ENCODE assay signal across 17 cellular contexts in genomic region chr3:187735383-187735782, GRCh38. TPM values are rescaled to one million over a fixed set of nuclear protein-coding genes. Genes with fewer than 3 reads are reported as not detected.
DNase-seq lines count a peak whose midpoint lies in the region; ATAC-seq lines count a peak whose summit lies in the region.
"Had no signal": no experiment of that assay in that cellular context is flagged by ENCODE, and none has a peak within 500 bp of the region (broad histone marks: within the 10 kb centered on the region; RNA-seq: fewer than 3 reads in every experiment).

No MANE protein-coding gene starts in this region.

- CTCF ChIA-PET in CD4-positive, alpha-beta memory T cell (lab: Charles Lee; ENCODE audit: partially characterized antibody), result interaction anchor here (1.0 to 12.2 kb wide), 4 partner anchors 8 to 1221 kb away, joined by 3 to 729 read pairs (median 5); no protein-coding TSS in a partner anchor

- H3K27ac Mint-ChIP-seq in CD4-positive, alpha-beta memory T cell, result peak overlapping the region in 5 of 7 donors; percentile 28 to 99 (median 52)
- H3K27ac Mint-ChIP-seq in activated T-helper 17 cell treated with anti-CD3 and anti-CD28 coated beads, Interleukin-2, amount 50 U/mL, for 72 hours, result peak overlapping the region; percentile 100
- peak overlapping the region; percentile 47 for H3K27ac Mint-ChIP-seq in stimulated activated naive B cell treated with anti-CD40 and anti-IgM and Interleukin-4, amounts not matched to agents 10 μg/mL and 1 μg/mL and 100 μg/mL, for 72 hours
- H3K27ac Mint-ChIP-seq: activated B cell treated with CpG ODN at 0.5 μM for 24 hours had no signal

- no peaks in the 10 kb centered on the region for H3K9me3 ChIP-seq in CD4-positive, alpha-beta memory T cell (ENCODE audit: control insufficient read depth in 1 of 2, low read length in 2 of 2)
- no peaks in the 10 kb centered on the region for H3K9me3 ChIP-seq in muscle layer of colon (ENCODE audit: low read length)
- H3K9me3 ChIP-seq: Peyer's patch had no signal

- peaks cover 17% of the 10 kb centered on the region for H3K4me1 ChIP-seq in CD4-positive, alpha-beta memory T cell (ENCODE audit: insufficient read depth, low read length)
- H3K4me1 ChIP-seq in muscle layer of colon (ENCODE audit: insufficient read depth, low read length), result peaks cover 32% of the 10 kb centered on the region

- peaks cover 12 to 43% of the 10 kb centered on the region in 2 donors for H3K36me3 Mint-ChIP-seq in CD4-positive, alpha-beta memory T cell
- peaks cover 92% of the 10 kb centered on the region for H3K36me3 Mint-ChIP-seq in activated T-helper 17 cell treated with anti-CD3 and anti-CD28 coated beads, Interleukin-2, amount 50 U/mL, for 72 hours (ENCODE audit: low read depth)
- peaks cover 21 to 24% of the 10 kb centered on the region in 2 donors for H3K36me3 Mint-ChIP-seq in stimulated activated naive B cell treated with anti-CD40 and anti-IgM and Interleukin-4, amounts not matched to agents 10 μg/mL and 1 μg/mL and 100 μg/mL, for 72 hours

- H3K27me3 Mint-ChIP-seq in CD4-positive, alpha-beta memory T cell, result no peaks in the 10 kb centered on the region
- H3K27me3 Mint-ChIP-seq in activated T-helper 17 cell treated with anti-CD3 and anti-CD28 coated beads, Interleukin-2, amount 50 U/mL, for 72 hours, result no peaks in the 10 kb centered on the region
- no peaks in the 10 kb centered on the region for H3K27me3 Mint-ChIP-seq in stimulated activated naive B cell treated with anti-CD40 and anti-IgM and Interleukin-4, amounts not matched to agents 10 μg/mL and 1 μg/mL and 100 μg/mL, for 72 hours
- H3K27me3 Mint-ChIP-seq: activated B cell treated with CpG ODN at 0.5 μM for 24 hours, T-cell had no signal

- peaks cover 0 to 4% (median 0%) of the 10 kb centered on the region in 8 donors for H3K9me3 Mint-ChIP-seq in CD4-positive, alpha-beta memory T cell
- H3K9me3 Mint-ChIP-seq in activated T-helper 17 cell treated with anti-CD3 and anti-CD28 coated beads, Interleukin-2, amount 50 U/mL, for 72 hours, result no peaks in the 10 kb centered on the region
- H3K9me3 Mint-ChIP-seq in stimulated activated naive B cell treated with anti-CD40 and anti-IgM and Interleukin-4, amounts not matched to agents 10 μg/mL and 1 μg/mL and 100 μg/mL, for 72 hours, result no peaks in the 10 kb centered on the region
- H3K9me3 Mint-ChIP-seq: activated B cell treated with CpG ODN at 0.5 μM for 24 hours, T-cell had no signal

- H3K4me3 Mint-ChIP-seq in CD4-positive, alpha-beta memory T cell, result peak overlapping the region in 3 of 8 donors; percentile 7 to 34 (median 32)
- H3K4me3 Mint-ChIP-seq in activated T-helper 17 cell treated with anti-CD3 and anti-CD28 coated beads, Interleukin-2, amount 50 U/mL, for 72 hours, result peak overlapping the region; percentile 100
- no peak overlapping the region for H3K4me3 Mint-ChIP-seq in stimulated activated naive B cell treated with anti-CD40 and anti-IgM and Interleukin-4, amounts not matched to agents 10 μg/mL and 1 μg/mL and 100 μg/mL, for 72 hours
- H3K4me3 Mint-ChIP-seq: activated B cell treated with CpG ODN at 0.5 μM for 24 hours had no signal

- H3K27me3 ChIP-seq in CD4-positive, alpha-beta memory T cell (ENCODE audit: insufficient read depth, low read length), result no peaks in the 10 kb centered on the region
- no peaks in the 10 kb centered on the region for H3K27me3 ChIP-seq in muscle layer of colon (ENCODE audit: control insufficient read depth in 1 of 2, insufficient read depth in 2 of 2, low read length in 2 of 2)
- H3K27me3 ChIP-seq: Peyer's patch had no signal

- H3K4me1 Mint-ChIP-seq in CD4-positive, alpha-beta memory T cell, result peaks cover 13 to 30% (median 18%) of the 10 kb centered on the region in 4 donors
- peaks cover 33% of the 10 kb centered on the region for H3K4me1 Mint-ChIP-seq in activated T-helper 17 cell treated with anti-CD3 and anti-CD28 coated beads, Interleukin-2, amount 50 U/mL, for 72 hours
- H3K4me1 Mint-ChIP-seq in stimulated activated naive B cell treated with anti-CD40 and anti-IgM and Interleukin-4, amounts not matched to agents 10 μg/mL and 1 μg/mL and 100 μg/mL, for 72 hours, result peaks cover 26 to 41% of the 10 kb centered on the region in 2 donors

- POLR2A ChIA-PET in CD4-positive, alpha-beta memory T cell (lab: Charles Lee; ENCODE audit: partially characterized antibody), result no interaction called here

- intact Hi-C loops in CD4-positive, alpha-beta memory T cell (cut with micrococcal nuclease), result no loop called here

- H3K36me3 ChIP-seq in CD4-positive, alpha-beta memory T cell (ENCODE audit: insufficient read depth, low read length), result no peaks in the 10 kb centered on the region
- H3K36me3 ChIP-seq in muscle layer of colon (ENCODE audit: insufficient read depth, low read length), result peaks cover 36% of the 10 kb centered on the region

- H3K27ac ChIP-seq in CD4-positive, alpha-beta memory T cell (ENCODE audit: low read depth, low read length), result no peak overlapping the region
- peak overlapping the region; percentile 7 for H3K27ac ChIP-seq in muscle layer of colon (ENCODE audit: low read depth, low read length)

- no peak for DNase-seq in CD4-positive, alpha-beta memory T cell
- no peak for DNase-seq in stimulated activated naive B cell treated with anti-CD40 and anti-IgM and Interleukin-4, amounts not matched to agents 10 μg/mL and 1 μg/mL and 100 μg/mL, for 72 hours
- no peak for DNase-seq in NCI-H526 treated with DMSO at 0.1 percent for 48 hours (lab: John Stamatoyannopoulos, UW)
- DNase-seq in pons (ENCODE audit: low spot score), result no peak
- DNase-seq: activated B cell treated with CpG ODN at 0.5 μM for 24 hours, activated gamma-delta T cell treated with Interleukin-2 at 50 U/mL for 16 hours, DMS153, NCI-H510A, occipital lobe, Peyer's patch, T-cell had no signal

- ATAC-seq in activated T-helper 17 cell treated with anti-CD3 and anti-CD28 coated beads, Interleukin-2, amount 50 U/mL, for 72 hours (replicated peaks), result no peak
- no peak for ATAC-seq in stimulated activated naive B cell treated with anti-CD40 and anti-IgM and Interleukin-4, amounts not matched to agents 10 μg/mL and 1 μg/mL and 100 μg/mL, for 72 hours (replicated peaks)
- no peak for ATAC-seq in GM18870 (IDR thresholded peaks at IDR 0.05; ENCODE audit: unreplicated experiment)
- ATAC-seq in HG02610 (IDR thresholded peaks at IDR 0.05; ENCODE audit: unreplicated experiment), result no peak
- ATAC-seq: T-cell had no signal

- H3K4me3 ChIP-seq in CD4-positive, alpha-beta memory T cell (ENCODE audit: low read length in 2 of 2), result no peak overlapping the region
- no peak overlapping the region for H3K4me3 ChIP-seq in muscle layer of colon (ENCODE audit: low read depth in 1 of 2, low read length in 2 of 2)
- H3K4me3 ChIP-seq: Peyer's patch had no signal

- no peak overlapping the region for H3K9ac ChIP-seq in muscle layer of colon (ENCODE audit: low read length)

RNA-seq across cellular contexts. Expression of gene BCL6, which starts 9.9 kb away (rescaled TPM):
- total RNA-seq in CD4-positive, alpha-beta memory T cell, result 10 to 100 TPM; 31.4 to 34.8 TPM
- polyA plus RNA-seq in CD4-positive, alpha-beta memory T cell, result 1 to 10 TPM; 1.1 to 1.8 TPM
- 100 to 1,000 TPM in 1 of 2 donors, 10 to 100 TPM in 1; 67.5 to 143 TPM for total RNA-seq in activated T-helper 17 cell treated with anti-CD3 and anti-CD28 coated beads, Interleukin-2, amount 50 U/mL, for 72 hours

RNA-seq across cellular contexts. Expression of gene RTP2, which starts 33.0 kb away (rescaled TPM):
- not detected for total RNA-seq in CD4-positive, alpha-beta memory T cell
- polyA plus RNA-seq in CD4-positive, alpha-beta memory T cell, result not detected
- total RNA-seq in activated T-helper 17 cell treated with anti-CD3 and anti-CD28 coated beads, Interleukin-2, amount 50 U/mL, for 72 hours, result not detected
- total RNA-seq: activated B cell treated with CpG ODN at 0.5 μM for 24 hours, LHCN-M2, lung microvascular endothelial cell, occipital lobe, Peyer's patch, T-cell had no signal

Comparison
In these comparisons a context has a peak if more than half of its experiments do, and no peak if none do; other contexts are left out.
1. H3K27ac Mint-ChIP-seq: peak in every context shown above with its lines; median percentile 100 in activated T-helper 17 cell treated with anti-CD3 and anti-CD28 coated beads, Interleukin-2, amount 50 U/mL, for 72 hours; 52 in CD4-positive, alpha-beta memory T cell; 47 in stimulated activated naive B cell treated with anti-CD40 and anti-IgM and Interleukin-4, amounts not matched to agents 10 μg/mL and 1 μg/mL and 100 μg/mL, for 72 hours.